In the genomic region with DNA sequence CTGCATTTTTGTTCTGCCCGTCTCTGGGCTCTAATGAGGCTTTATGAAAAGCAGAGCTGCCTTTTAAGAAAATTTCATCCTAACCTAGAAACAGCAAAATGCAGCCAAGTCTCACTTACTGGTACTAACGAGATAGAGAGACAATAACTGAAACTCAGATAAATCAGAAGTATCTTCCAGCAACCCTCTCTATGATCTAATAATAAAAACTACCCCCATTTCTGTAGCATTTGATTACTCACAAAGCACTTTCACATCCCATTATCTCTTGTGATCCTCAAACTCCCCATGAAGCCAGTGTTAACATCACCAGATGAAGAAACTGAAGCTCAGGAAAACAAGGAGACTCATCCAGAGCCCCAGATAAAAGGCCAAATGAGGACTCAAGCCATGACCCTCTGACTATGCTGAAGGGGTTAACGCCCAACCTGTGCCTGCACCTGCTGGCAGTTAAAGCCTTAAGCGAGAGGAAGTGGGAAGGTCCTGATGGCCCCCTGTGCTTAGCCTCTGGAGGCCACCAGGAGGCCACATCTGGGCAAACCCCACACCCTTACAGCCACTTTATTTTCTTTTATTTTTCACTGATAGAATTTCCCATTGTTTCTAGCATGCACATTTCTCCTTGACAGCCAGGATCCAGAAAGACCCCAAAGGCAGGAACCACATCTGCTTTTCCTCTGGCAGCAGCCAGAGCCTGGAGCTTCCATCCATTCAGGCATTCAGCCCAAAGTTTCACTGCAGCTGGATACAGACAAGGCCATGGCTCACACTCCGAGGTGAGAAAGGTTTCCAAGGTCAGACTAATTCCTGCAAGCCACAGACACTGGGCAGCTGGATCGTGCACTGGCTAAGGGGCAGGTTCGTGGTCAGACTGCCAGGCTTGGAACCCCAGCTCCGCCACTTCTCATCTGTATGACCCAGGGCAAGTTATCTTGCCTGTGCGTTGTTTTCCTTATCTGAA, we compare ENCODE assay signal across 17 cellular contexts. TPM values are rescaled to one million over a fixed set of nuclear protein-coding genes. Genes with fewer than 3 reads are reported as not detected.
A peak's percentile ranks its signal among the peaks of the same experiment; 100 is the strongest.
DNase-seq lines count a peak whose midpoint lies in the region; ATAC-seq, FAIRE-seq and TF ChIP-seq lines count a peak whose summit lies in the region.
"Had no signal": no experiment of that assay in that cellular context is flagged by ENCODE, and none has a peak within 500 bp of the region (broad histone marks: within the 10 kb centered on the region; RNA-seq: fewer than 3 reads in every experiment).

No MANE protein-coding gene starts in this region.

- intact Hi-C loops in left ventricle myocardium superior (cut with micrococcal nuclease) = no loop called here

- WGBS in A549 (ENCODE audit: missing lambda C conversion rate) = 60% methylated on average over 9 of the region's 9 CpGs
- WGBS in iPS DF 6.9 (ENCODE audit: insufficient coverage, insufficient read length) = no CpG with 5 or more reads among the region's 9 CpGs
- WGBS in smooth muscle cell (ENCODE audit: low lambda C conversion rate) = 58% methylated on average over 9 of the region's 9 CpGs

- no peak for TF ChIP-seq EP300 in A549 (IDR thresholded peaks at IDR 0.05)

- no peaks in the 10 kb centered on the region for H3F3A ChIP-seq in smooth muscle cell (ENCODE audit: low read depth)

- TF ChIP-seq CTCF in A549 (IDR thresholded peaks at IDR 0.05) (no peak), smooth muscle cell (IDR thresholded peaks at IDR 0.05; ENCODE audit: borderline replicate concordance, insufficient read depth, poor library complexity, severe bottlenecking) (no peak)

- H2AFZ ChIP-seq in smooth muscle cell (ENCODE audit: low read depth) = no peak overlapping the region

- H3K9ac ChIP-seq in smooth muscle cell (ENCODE audit: low read depth) = no peak overlapping the region

- CTCF ChIA-PET in A549 (lab: Yijun Ruan, JAX) = interaction anchor here (1.4 to 4.3 kb wide), 4 partner anchors 10 to 142 kb away, joined by 3 to 30 read pairs (median 6); a partner anchor contains a TSS

- POLR2A ChIA-PET in A549 (lab: Yijun Ruan, JAX) = no interaction called here

- H4K20me1 ChIP-seq in smooth muscle cell (ENCODE audit: low read depth) = no peaks in the 10 kb centered on the region

- no peak overlapping the region for H3K4me2 ChIP-seq in A549
- H3K4me2 ChIP-seq in smooth muscle cell = no peak overlapping the region

- H3K27me3 ChIP-seq in iPS DF 6.9 (ENCODE audit: control insufficient read depth, insufficient read depth, low read length) (no peaks in the 10 kb centered on the region), smooth muscle cell (ENCODE audit: low read depth) (no peaks in the 10 kb centered on the region)

- H3K4me3 ChIP-seq in A549 (no peak overlapping the region), iPS DF 6.9 (ENCODE audit: low read length) (no peak overlapping the region), smooth muscle cell (no peak overlapping the region)
- H3K4me3 ChIP-seq: SK-N-MC had no signal

- H3K4me1 ChIP-seq in A549 (peaks cover under 1% of the 10 kb centered on the region; the same call in 1 of the 3 replicates), iPS DF 6.9 (ENCODE audit: control insufficient read depth, insufficient read depth, low read length) (peaks cover 1% of the 10 kb centered on the region; the same call in 1 of the 2 replicates), smooth muscle cell (ENCODE audit: low read depth) (peaks cover 6% of the 10 kb centered on the region)

- H3K27ac ChIP-seq in A549 (no peak overlapping the region), iPS DF 6.9 (ENCODE audit: low read length) (no peak overlapping the region), smooth muscle cell (ENCODE audit: low read depth) (no peak overlapping the region)
- H3K27ac ChIP-seq: SK-N-MC had no signal

- ATAC-seq in A549 (peak; percentile 68 to 70; a peak in 4 of 6 replicates), SK-N-SH treated with all-trans-retinoic acid at 6 μM for 48 hours (peak; percentile 45; the same call in 1 of the 3 replicates), HG02840 (IDR thresholded peaks at IDR 0.05; ENCODE audit: low FRiP score, unreplicated experiment) (no peak), GM21529 (IDR thresholded peaks at IDR 0.05; ENCODE audit: unreplicated experiment) (no peak), left ventricle myocardium superior (no peak)

- no peaks in the 10 kb centered on the region for H3K79me2 ChIP-seq in smooth muscle cell (ENCODE audit: low read depth)

- FAIRE-seq in A549 (lab: Jason Lieb, UNC) (no peak), GM12891 (lab: Jason Lieb, UNC) (no peak)

- no peak for TF ChIP-seq POLR2A in A549 (IDR thresholded peaks at IDR 0.05; ENCODE audit: low read length)
- TF ChIP-seq POLR2A in GM12891 (IDR thresholded peaks at IDR 0.05; ENCODE audit: low read depth, low read length) = no peak

- TF ChIP-seq RAD21 in A549 (conservative IDR thresholded peaks at IDR 0.05 in 1 of 2, IDR thresholded peaks at IDR 0.05 in 1 of 2) = no peak

- DNase-seq in A549 (ENCODE audit: low read depth in 1 of 2, low spot score in 1 of 2) (no peak), GM12891 (ENCODE audit: insufficient read length, low spot score) (no peak), iPS DF 6.9 (ENCODE audit: low read depth, low spot score) (peak; percentile 5), smooth muscle cell (lab: John Stamatoyannopoulos, UW; ENCODE audit: unreplicated experiment) (no peak), left ventricle myocardium superior (no peak)
- DNase-seq: activated B cell treated with CpG ODN at 0.5 μM for 24 hours; activated CD8-positive, alpha-beta memory T cell treated with anti-CD3 and anti-CD28 coated beads, Interleukin-2, amount 50 U/mL, for 48 hours; DMS153; erythroblast; KBM-7; mesenchymal stem cell; NCI-H1694 treated with DMSO at 0.1 percent for 48 hours; stimulated activated CD4-positive, alpha-beta T cell treated with anti-CD3 and anti-CD28 coated beads, Interleukin-1b, Interleukin-23, amount 100 ng/mL, for 48 hours had no signal

- H3K36me3 ChIP-seq in iPS DF 6.9 (ENCODE audit: control insufficient read depth, insufficient read depth, low read length) (no peaks in the 10 kb centered on the region), smooth muscle cell (ENCODE audit: low read depth) (no peaks in the 10 kb centered on the region)

- H3K9me3 ChIP-seq in A549 = no peaks in the 10 kb centered on the region
- no peaks in the 10 kb centered on the region for H3K9me3 ChIP-seq in iPS DF 6.9 (ENCODE audit: control insufficient read depth, insufficient read depth, low read length)
- no peaks in the 10 kb centered on the region for H3K9me3 ChIP-seq in smooth muscle cell (replicated peaks; ENCODE audit: low read depth)

TF ChIP-seq in A549, 52 proteins besides CTCF, POLR2A, EP300 and RAD21:
- TF ChIP-seq EHMT2 (IDR thresholded peaks at IDR 0.05; ENCODE audit: low read depth) (no peak), TP53 (CRISPR knock-in tag; IDR thresholded peaks at IDR 0.05) (no peak)

TF ChIP-seq in GM12891, 5 proteins besides CTCF, POLR2A, EP300 and RAD21:
- TF ChIP-seq SPI1 (IDR thresholded peaks at IDR 0.05; ENCODE audit: low read depth, low read length) = 0 out of 2 replicates have a peak, but pooled peaks have one; percentile 22
- no peak for TF ChIP-seq PAX5 (IDR thresholded peaks at IDR 0.05; ENCODE audit: insufficient read depth, low read length, severe bottlenecking)

TF ChIP-seq in SK-N-SH treated with all-trans-retinoic acid at 6 μM for 48 hours, 23 proteins besides CTCF, POLR2A, EP300 and RAD21 (continues in another document):
- TF ChIP-seq SNAI2 (CRISPR knock-in tag; IDR thresholded peaks at IDR 0.05) (no peak), TCF4 (CRISPR knock-in tag; IDR thresholded peaks at IDR 0.05; ENCODE audit: borderline replicate concordance) (no peak), GLIS3 (CRISPR knock-in tag; IDR thresholded peaks at IDR 0.05) (no peak), ISL1 (CRISPR knock-in tag; IDR thresholded peaks at IDR 0.05) (peak; percentile 67), ESRRG (CRISPR knock-in tag; IDR thresholded peaks at IDR 0.05) (no peak), TOX (CRISPR knock-in tag; IDR thresholded peaks at IDR 0.05; ENCODE audit: borderline replicate concordance) (no peak), ARNTL (CRISPR knock-in tag; IDR thresholded peaks at IDR 0.05; ENCODE audit: borderline replicate concordance, low read depth) (no peak), ZFP3 (CRISPR knock-in tag; IDR thresholded peaks at IDR 0.05) (no peak)
- TF ChIP-seq, protein P1, sequence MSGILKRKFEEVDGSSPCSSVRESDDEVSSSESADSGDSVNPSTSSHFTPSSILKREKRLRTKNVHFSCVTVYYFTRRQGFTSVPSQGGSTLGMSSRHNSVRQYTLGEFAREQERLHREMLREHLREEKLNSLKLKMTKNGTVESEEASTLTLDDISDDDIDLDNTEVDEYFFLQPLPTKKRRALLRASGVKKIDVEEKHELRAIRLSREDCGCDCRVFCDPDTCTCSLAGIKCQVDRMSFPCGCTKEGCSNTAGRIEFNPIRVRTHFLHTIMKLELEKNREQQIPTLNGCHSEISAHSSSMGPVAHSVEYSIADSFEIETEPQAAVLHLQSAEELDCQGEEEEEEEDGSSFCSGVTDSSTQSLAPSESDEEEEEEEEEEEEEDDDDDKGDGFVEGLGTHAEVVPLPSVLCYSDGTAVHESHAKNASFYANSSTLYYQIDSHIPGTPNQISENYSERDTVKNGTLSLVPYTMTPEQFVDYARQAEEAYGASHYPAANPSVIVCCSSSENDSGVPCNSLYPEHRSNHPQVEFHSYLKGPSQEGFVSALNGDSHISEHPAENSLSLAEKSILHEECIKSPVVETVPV (CRISPR knock-in tag; IDR thresholded peaks at IDR 0.05) = no peak
- TF ChIP-seq, protein P2, sequence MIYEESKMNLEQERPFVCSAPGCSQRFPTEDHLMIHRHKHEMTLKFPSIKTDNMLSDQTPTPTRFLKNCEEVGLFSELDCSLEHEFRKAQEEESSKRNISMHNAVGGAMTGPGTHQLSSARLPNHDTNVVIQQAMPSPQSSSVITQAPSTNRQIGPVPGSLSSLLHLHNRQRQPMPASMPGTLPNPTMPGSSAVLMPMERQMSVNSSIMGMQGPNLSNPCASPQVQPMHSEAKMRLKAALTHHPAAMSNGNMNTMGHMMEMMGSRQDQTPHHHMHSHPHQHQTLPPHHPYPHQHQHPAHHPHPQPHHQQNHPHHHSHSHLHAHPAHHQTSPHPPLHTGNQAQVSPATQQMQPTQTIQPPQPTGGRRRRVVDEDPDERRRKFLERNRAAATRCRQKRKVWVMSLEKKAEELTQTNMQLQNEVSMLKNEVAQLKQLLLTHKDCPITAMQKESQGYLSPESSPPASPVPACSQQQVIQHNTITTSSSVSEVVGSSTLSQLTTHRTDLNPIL (CRISPR knock-in tag; IDR thresholded peaks at IDR 0.05; ENCODE audit: low read depth) = no peak

RNA-seq across cellular contexts. Expression of a gene that starts 37.2 kb away (rescaled TPM):
- polyA plus RNA-seq in A549 (2011; rRNA removed) (33.8 and 40.8 TPM in 2 replicates), A549 (2017; fragmentation: RNase III; extraction: RNeasy Plus Mini Kit Qiagen cat#74134 plus additional on column Dnase treatment) (19.2 to 32.5 TPM (median 28.9 TPM) in 3 replicates), smooth muscle cell (55.9 and 80.0 TPM in 2 replicates)
- polyA plus RNA-seq in A549 (2012; cell fraction: cytosol; rRNA removed) = 13.6 and 13.9 TPM in 2 replicates
- polyA plus RNA-seq in A549 (2012; cell fraction: nucleus; rRNA removed) = 14.6 and 23.0 TPM in 2 replicates
- 55.0 and 61.8 TPM in 2 replicates for polyA minus RNA-seq in A549 (2011; rRNA and poly(A)+ RNA removed)
- polyA plus RNA-seq in GM12891 (2012; ENCODE audit: low read depth, missing spikeins) = not detected
- total RNA-seq in smooth muscle cell (56.2 and 57.7 TPM in 2 replicates), left ventricle myocardium superior (14.7 TPM)
- total RNA-seq: activated B cell treated with CpG ODN at 0.5 μM for 24 hours had no signal

Comparison
In these comparisons a context has a peak if more than half of its experiments do, and no peak if none do; other contexts are left out.
1. ATAC-seq: peak in A549 (2 of 2) and SK-N-SH treated with all-trans-retinoic acid at 6 μM for 48 hours (single experiment); none in HG02840 (single experiment), GM21529 (single experiment) and left ventricle myocardium superior (single experiment).